Comparison of ENCODE assay signal across 1 cellular context in the genomic region with DNA sequence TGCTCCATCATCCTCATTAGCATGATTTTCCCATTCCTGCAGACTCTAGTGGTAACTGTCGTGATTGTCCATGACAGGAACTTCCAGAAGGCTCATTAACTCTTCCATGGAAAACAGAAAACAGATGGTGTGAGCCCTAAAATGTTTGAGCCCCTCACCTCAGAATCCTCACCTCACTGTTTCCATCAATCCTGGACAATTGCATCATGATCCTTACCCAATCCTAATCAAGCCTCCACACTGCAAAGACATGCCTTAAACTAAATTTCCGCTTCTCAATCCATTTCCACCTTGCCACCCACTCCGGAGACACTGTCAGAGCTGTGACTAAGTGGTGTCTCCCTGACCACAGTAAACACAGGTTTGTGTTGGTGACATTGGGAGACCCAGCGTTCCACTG.
TF ChIP-seq lines count a peak whose summit lies in the region.

No MANE protein-coding gene starts in this region.

TF ChIP-seq in K562, 482 proteins besides CTCF, POLR2A, EP300 and RAD21 (continued from another document):
- TF ChIP-seq, protein P1, sequence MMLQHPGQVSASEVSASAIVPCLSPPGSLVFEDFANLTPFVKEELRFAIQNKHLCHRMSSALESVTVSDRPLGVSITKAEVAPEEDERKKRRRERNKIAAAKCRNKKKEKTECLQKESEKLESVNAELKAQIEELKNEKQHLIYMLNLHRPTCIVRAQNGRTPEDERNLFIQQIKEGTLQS (IDR thresholded peaks at IDR 0.05): peak; percentile 56
- TF ChIP-seq, protein P1 (CRISPR knock-in tag; conservative IDR thresholded peaks at IDR 0.05): no peak
- TF ChIP-seq TCF15 (CRISPR knock-in tag; IDR thresholded peaks at IDR 0.05) (no peak), FOXK1 (CRISPR knock-in tag; IDR thresholded peaks at IDR 0.05; ENCODE audit: borderline replicate concordance) (no peak), EGR1 (conservative IDR thresholded peaks at IDR 0.05) (no peak), RAD51 (IDR thresholded peaks at IDR 0.05; ENCODE audit: borderline replicate concordance, low read depth) (no peak), ATF7 (IDR thresholded peaks at IDR 0.05) (0 out of 2 replicates have a peak, but pooled peaks have one; percentile 12), NCOA2 (IDR thresholded peaks at IDR 0.05; ENCODE audit: partially characterized antibody in 2 of 2) (no peak), NFXL1 (CRISPR knock-in tag; IDR thresholded peaks at IDR 0.05) (no peak), MCM7 (IDR thresholded peaks at IDR 0.05) (no peak)
- TF ChIP-seq, protein P2, sequence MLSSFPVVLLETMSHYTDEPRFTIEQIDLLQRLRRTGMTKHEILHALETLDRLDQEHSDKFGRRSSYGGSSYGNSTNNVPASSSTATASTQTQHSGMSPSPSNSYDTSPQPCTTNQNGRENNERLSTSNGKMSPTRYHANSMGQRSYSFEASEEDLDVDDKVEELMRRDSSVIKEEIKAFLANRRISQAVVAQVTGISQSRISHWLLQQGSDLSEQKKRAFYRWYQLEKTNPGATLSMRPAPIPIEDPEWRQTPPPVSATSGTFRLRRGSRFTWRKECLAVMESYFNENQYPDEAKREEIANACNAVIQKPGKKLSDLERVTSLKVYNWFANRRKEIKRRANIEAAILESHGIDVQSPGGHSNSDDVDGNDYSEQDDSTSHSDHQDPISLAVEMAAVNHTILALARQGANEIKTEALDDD (IDR thresholded peaks at IDR 0.05): no peak
- TF ChIP-seq, protein P3, sequence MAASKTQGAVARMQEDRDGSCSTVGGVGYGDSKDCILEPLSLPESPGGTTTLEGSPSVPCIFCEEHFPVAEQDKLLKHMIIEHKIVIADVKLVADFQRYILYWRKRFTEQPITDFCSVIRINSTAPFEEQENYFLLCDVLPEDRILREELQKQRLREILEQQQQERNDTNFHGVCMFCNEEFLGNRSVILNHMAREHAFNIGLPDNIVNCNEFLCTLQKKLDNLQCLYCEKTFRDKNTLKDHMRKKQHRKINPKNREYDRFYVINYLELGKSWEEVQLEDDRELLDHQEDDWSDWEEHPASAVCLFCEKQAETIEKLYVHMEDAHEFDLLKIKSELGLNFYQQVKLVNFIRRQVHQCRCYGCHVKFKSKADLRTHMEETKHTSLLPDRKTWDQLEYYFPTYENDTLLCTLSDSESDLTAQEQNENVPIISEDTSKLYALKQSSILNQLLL (CRISPR knock-in tag; IDR thresholded peaks at IDR 0.05; ENCODE audit: borderline replicate concordance): no peak
